Comparison of ENCODE assay signal across 15 cellular contexts in the genomic region with DNA sequence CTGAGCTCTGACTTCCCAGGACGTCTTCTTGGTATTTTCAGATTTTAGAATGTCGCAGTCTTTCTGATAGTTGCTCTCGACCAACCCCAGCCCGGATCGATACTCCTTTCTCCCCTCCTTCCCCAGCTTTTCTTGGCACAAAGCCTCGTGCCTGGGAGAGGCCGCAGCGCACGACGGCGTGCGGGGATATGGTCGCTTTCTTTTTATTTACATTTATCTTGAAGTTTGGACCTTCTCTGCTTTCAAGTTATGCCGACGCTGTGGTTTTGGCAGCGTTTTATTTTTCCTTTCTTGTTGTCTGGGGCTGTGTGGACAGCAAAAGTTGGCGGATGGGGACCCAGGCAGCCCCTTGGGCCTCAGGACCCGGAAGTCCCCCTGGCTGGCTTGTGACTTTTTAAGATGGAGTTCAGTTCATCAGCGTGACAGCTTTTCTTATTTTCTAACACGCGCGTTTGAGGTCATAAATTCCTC. TPM values are rescaled to one million over a fixed set of nuclear protein-coding genes. Genes with fewer than 3 reads are reported as not detected.
DNase-seq lines count a peak whose midpoint lies in the region; ATAC-seq, FAIRE-seq and TF ChIP-seq lines count a peak whose summit lies in the region.
"Had no signal": no experiment of that assay in that cellular context is flagged by ENCODE, and none has a peak within 500 bp of the region (broad histone marks: within the 10 kb centered on the region; RNA-seq: fewer than 3 reads in every experiment).

No MANE protein-coding gene starts in this region.

- H3K9me3 ChIP-seq in H1 (ENCODE audit: insufficient read depth in 2 of 2, low read depth in 1 of 2, low read length in 1 of 2), result no peaks in the 10 kb centered on the region
- no peaks in the 10 kb centered on the region for H3K9me3 ChIP-seq in muscle layer of duodenum (ENCODE audit: control insufficient read depth in 1 of 2, low read length in 2 of 2)
- no peaks in the 10 kb centered on the region for H3K9me3 ChIP-seq in tibial nerve
- H3K9me3 ChIP-seq in CD4-positive, alpha-beta T cell (ENCODE audit: control insufficient read depth, low read length), result no peaks in the 10 kb centered on the region
- H3K9me3 ChIP-seq: gastroesophageal sphincter had no signal

- H3K4me1 Mint-ChIP-seq in natural killer cell treated with Interleukin-12 subunit alpha and Interleukin-12 subunit beta and Interleukin-15 and Interleukin-18, amount 100 ng/mL, for 72 hours (ENCODE audit: low read depth in 2 of 2), result peaks cover 10 to 12% of the 10 kb centered on the region in 2 donors
- H3K4me1 Mint-ChIP-seq in CD4-positive, alpha-beta T cell (ENCODE audit: low read depth), result no peaks in the 10 kb centered on the region

- no peak overlapping the region for H2AK5ac ChIP-seq in H1 (ENCODE audit: low read depth, low read length)

- H3K4me3 ChIP-seq in H1 (ENCODE audit: extremely low read depth in 1 of 4, insufficient read depth in 2 of 4, low read depth in 3 of 4, low read length in 4 of 4) (no peak overlapping the region), muscle layer of duodenum (ENCODE audit: low read depth in 1 of 2, low read length in 2 of 2) (peak overlapping the region; percentile 16 to 59), tibial nerve (peak overlapping the region; percentile 18 to 45 (median 34))

- H2BK5ac ChIP-seq in H1 (ENCODE audit: low read depth, low read length), result no peak overlapping the region

- H3K27ac ChIP-seq in H1 (ENCODE audit: low read depth, low read length) (no peak overlapping the region), muscle layer of duodenum (ENCODE audit: low read length) (peak overlapping the region; percentile 58), tibial nerve (peak overlapping the region in 3 of 4 donors; percentile 64 to 80 (median 80))
- H3K27ac ChIP-seq in CD4-positive, alpha-beta T cell (ENCODE audit: low read depth, low read length), result no peak overlapping the region
- H3K27ac ChIP-seq: gastroesophageal sphincter had no signal

- no peak overlapping the region for H4K5ac ChIP-seq in H1 (ENCODE audit: insufficient read length, low read depth, low read length)

- H4K91ac ChIP-seq in H1 (replicated peaks; ENCODE audit: insufficient read length, low read length), result no peak overlapping the region

- intact Hi-C loops in CD4-positive, alpha-beta T cell (cut with DNase I, micrococcal nuclease), result no loop called here

- no peaks in the 10 kb centered on the region for H3K79me1 ChIP-seq in H1 (ENCODE audit: low read depth, low read length)

- H3K14ac ChIP-seq in H1 (ENCODE audit: insufficient read length), result no peak overlapping the region

- H3K27me3 ChIP-seq in H1 (replicated peaks in 1 of 4; ENCODE audit: control insufficient read depth in 3 of 4, extremely low read depth in 1 of 4, insufficient read depth in 3 of 4, low read length in 3 of 4), result no peaks in the 10 kb centered on the region
- no peaks in the 10 kb centered on the region for H3K27me3 ChIP-seq in muscle layer of duodenum (ENCODE audit: low read depth, low read length)
- H3K27me3 ChIP-seq in tibial nerve, result no peaks in the 10 kb centered on the region
- H3K27me3 ChIP-seq in CD4-positive, alpha-beta T cell (ENCODE audit: control insufficient read depth, insufficient read depth, low read length), result no peaks in the 10 kb centered on the region

- H3K36me3 Mint-ChIP-seq in natural killer cell treated with Interleukin-12 subunit alpha and Interleukin-12 subunit beta and Interleukin-15 and Interleukin-18, amount 100 ng/mL, for 72 hours, result no peaks in the 10 kb centered on the region
- H3K36me3 Mint-ChIP-seq in CD4-positive, alpha-beta T cell (ENCODE audit: low read depth), result no peaks in the 10 kb centered on the region

- WGBS in H1 (ENCODE audit: extremely low coverage in 1 of 2, insufficient coverage in 1 of 2, insufficient read length in 1 of 2, insufficient replicate concordance in 2 of 2, low coverage in 1 of 2, low lambda C conversion rate in 2 of 2, missing lambda C conversion rate in 1 of 2), 2 experiments, result 84% methylated on average over 22 of the region's 22 CpGs; no CpG with 5 or more reads in 1 of the 2 experiments
- 16 to 19% methylated on average over 22 of the region's 22 CpGs for WGBS in tibial nerve, 2 donors

- H3K4me1 ChIP-seq in H1 (replicated peaks in 1 of 4; ENCODE audit: control insufficient read depth in 3 of 4, insufficient read depth in 4 of 4, low read length in 3 of 4) (peaks cover 0 to 6% (median 1%) of the 10 kb centered on the region in 4 experiments; a peak in 2 of 7 replicates), muscle layer of duodenum (ENCODE audit: control insufficient read depth in 1 of 2, insufficient read depth in 2 of 2, low read length in 2 of 2) (no peaks in the 10 kb centered on the region), tibial nerve (peaks cover 0 to 12% (median 0%) of the 10 kb centered on the region in 4 donors)
- H3K4me1 ChIP-seq: gastroesophageal sphincter had no signal

- TF ChIP-seq POLR2A in H1 (IDR thresholded peaks at IDR 0.05; ENCODE audit: control extremely low read depth in 1 of 2, low read depth in 2 of 2, low read length in 2 of 2) (no peak), tibial nerve (IDR thresholded peaks at IDR 0.05) (no peak)

- H3K56ac ChIP-seq in H1 (replicated peaks; ENCODE audit: insufficient read length, low read depth, low read length), result no peak overlapping the region

- peak overlapping the region; percentile 60 for H3K18ac ChIP-seq in H1 (ENCODE audit: extremely low read depth, low read length)

- H2BK20ac ChIP-seq in H1 (ENCODE audit: low read length), result no peak overlapping the region

- no peak overlapping the region for H3K4ac ChIP-seq in H1 (replicated peaks; ENCODE audit: insufficient read length, low read depth, low read length)

- no peak overlapping the region for H2BK120ac ChIP-seq in H1 (replicated peaks; ENCODE audit: low read depth, low read length)

- no peak overlapping the region for H3K4me2 ChIP-seq in H1 (ENCODE audit: insufficient read depth in 1 of 2, low read depth in 2 of 2, low read length in 2 of 2)

- POLR2A ChIA-PET in H1 (lab: Charles Lee; ENCODE audit: partially characterized antibody), result interaction anchor here (0.5 to 2.6 kb wide), 6 partner anchors 14 to 96 kb away, joined by 3 to 7 read pairs (median 3); no protein-coding TSS in a partner anchor
- POLR2A ChIA-PET in CD4-positive, alpha-beta T cell (lab: Charles Lee), result no interaction called here

- H3K27me3 Mint-ChIP-seq in natural killer cell treated with Interleukin-12 subunit alpha and Interleukin-12 subunit beta and Interleukin-15 and Interleukin-18, amount 100 ng/mL, for 72 hours, result no peaks in the 10 kb centered on the region
- peaks cover 2% of the 10 kb centered on the region for H3K27me3 Mint-ChIP-seq in CD4-positive, alpha-beta T cell
- H3K27me3 Mint-ChIP-seq: activated CD8-positive, alpha-beta T cell treated with anti-CD3 and anti-CD28 coated beads for 36 hours; stimulated activated naive CD8-positive, alpha-beta T cell treated with anti-CD3 and anti-CD28 coated beads, Interleukin-15, Interleukin-2, amounts not matched to agents 100 ng/mL and 50 ng/mL, for 24 hours had no signal

- H4K8ac ChIP-seq in H1 (ENCODE audit: extremely low read depth, insufficient read depth, low read length), result no peak overlapping the region; the same call in 1 of the 2 replicates

- H3K9me3 Mint-ChIP-seq in natural killer cell treated with Interleukin-12 subunit alpha and Interleukin-12 subunit beta and Interleukin-15 and Interleukin-18, amount 100 ng/mL, for 72 hours, result no peaks in the 10 kb centered on the region
- H3K9me3 Mint-ChIP-seq in CD4-positive, alpha-beta T cell, result no peaks in the 10 kb centered on the region
- H3K9me3 Mint-ChIP-seq: activated CD8-positive, alpha-beta T cell treated with anti-CD3 and anti-CD28 coated beads for 36 hours; stimulated activated naive CD8-positive, alpha-beta T cell treated with anti-CD3 and anti-CD28 coated beads, Interleukin-15, Interleukin-2, amounts not matched to agents 100 ng/mL and 50 ng/mL, for 24 hours had no signal

- H4K20me1 ChIP-seq in H1 (replicated peaks in 1 of 2; ENCODE audit: control insufficient read depth in 1 of 2, insufficient read depth in 2 of 2, low read length in 2 of 2), result no peaks in the 10 kb centered on the region

- no peak overlapping the region for H3K4me3 Mint-ChIP-seq in natural killer cell treated with Interleukin-12 subunit alpha and Interleukin-12 subunit beta and Interleukin-15 and Interleukin-18, amount 100 ng/mL, for 72 hours
- no peak overlapping the region for H3K4me3 Mint-ChIP-seq in CD4-positive, alpha-beta T cell
- H3K4me3 Mint-ChIP-seq: activated CD8-positive, alpha-beta T cell treated with anti-CD3 and anti-CD28 coated beads for 36 hours; stimulated activated naive CD8-positive, alpha-beta T cell treated with anti-CD3 and anti-CD28 coated beads, Interleukin-15, Interleukin-2, amounts not matched to agents 100 ng/mL and 50 ng/mL, for 24 hours had no signal

- H3K9ac ChIP-seq in H1 (replicated peaks in 1 of 4; ENCODE audit: extremely low read depth in 1 of 4, low read depth in 3 of 4, low read length in 3 of 4), result no peak overlapping the region

- no peak overlapping the region for H3K27ac Mint-ChIP-seq in natural killer cell treated with Interleukin-12 subunit alpha and Interleukin-12 subunit beta and Interleukin-15 and Interleukin-18, amount 100 ng/mL, for 72 hours
- H3K27ac Mint-ChIP-seq in CD4-positive, alpha-beta T cell, result no peak overlapping the region
- H3K27ac Mint-ChIP-seq: activated CD8-positive, alpha-beta T cell treated with anti-CD3 and anti-CD28 coated beads for 36 hours; stimulated activated naive CD8-positive, alpha-beta T cell treated with anti-CD3 and anti-CD28 coated beads, Interleukin-15, Interleukin-2, amounts not matched to agents 100 ng/mL and 50 ng/mL, for 24 hours had no signal

- TF ChIP-seq CTCF in H1 (IDR thresholded peaks at IDR 0.05; ENCODE audit: control extremely low read depth in 1 of 3, insufficient read depth in 1 of 3, low read depth in 1 of 3, low read length in 3 of 3), result no peak
- TF ChIP-seq CTCF in tibial nerve (IDR thresholded peaks at IDR 0.05), result no peak
- TF ChIP-seq CTCF in CD4-positive, alpha-beta T cell (IDR thresholded peaks at IDR 0.05), result no peak

- no peaks in the 10 kb centered on the region for H3K79me2 ChIP-seq in H1 (ENCODE audit: control insufficient read depth in 1 of 2, insufficient read depth in 2 of 2, low read length in 2 of 2)

- ATAC-seq in natural killer cell treated with Interleukin-12 subunit alpha and Interleukin-12 subunit beta and Interleukin-15 and Interleukin-18, amount 100 ng/mL, for 72 hours, result no peak
- ATAC-seq in CD4-positive, alpha-beta T cell (ENCODE audit: poor library complexity), result no peak
- ATAC-seq: activated CD8-positive, alpha-beta T cell treated with anti-CD3 and anti-CD28 coated beads for 36 hours; gastroesophageal sphincter had no signal

- CTCF ChIA-PET in H1 (lab: Charles Lee; ENCODE audit: partially characterized antibody), result interaction anchor here (0.8 to 1.4 kb wide), 4 partner anchors 16 to 89 kb away, joined by 3 to 4 read pairs (median 4); a partner anchor contains a TSS
- CTCF ChIA-PET in CD4-positive, alpha-beta T cell (lab: Charles Lee), result no interaction called here

- H2AFZ ChIP-seq in H1 (ENCODE audit: low read length), result peak overlapping the region; percentile 91

- TF ChIP-seq EP300 in H1 (IDR thresholded peaks at IDR 0.05; ENCODE audit: borderline replicate concordance in 1 of 2, low read depth in 2 of 2, low read length in 2 of 2) (no peak), tibial nerve (IDR thresholded peaks at IDR 0.05) (no peak)

- peak; percentile 39 for DNase-seq in HuH-7 (ENCODE audit: low spot score)
- no peak for DNase-seq in H1 (ENCODE audit: low read depth in 1 of 2, low spot score in 2 of 2)
- DNase-seq in tibial nerve (ENCODE audit: low spot score in 2 of 2), result peak in 1 of 2 donors; percentile 14
- no peak for DNase-seq in natural killer cell treated with Interleukin-12 subunit alpha and Interleukin-12 subunit beta and Interleukin-15 and Interleukin-18, amount 100 ng/mL, for 72 hours (ENCODE audit: low spot score)
- no peak for DNase-seq in dermis blood vessel endothelial cell
- DNase-seq in CD4-positive, alpha-beta T cell, result no peak
- DNase-seq: activated CD8-positive, alpha-beta T cell treated with anti-CD3 and anti-CD28 coated beads for 36 hours; activated naive CD4-positive, alpha-beta T cell treated with anti-CD3 and anti-CD28 coated beads, Interleukin-2, amount 50 U/mL, for 16 hours; stimulated activated CD4-positive, alpha-beta T cell treated with anti-CD3 and anti-CD28 coated beads, Interleukin-4, amount 100 ng/mL, for 4 hours had no signal

- H3K23ac ChIP-seq in H1 (ENCODE audit: insufficient read length), result no peak overlapping the region

- no peak for TF ChIP-seq RAD21 in H1 (IDR thresholded peaks at IDR 0.05 in 1 of 2, conservative IDR thresholded peaks at IDR 0.05 in 1 of 2; ENCODE audit: low read depth in 2 of 2, low read length in 2 of 2)

- no peaks in the 10 kb centered on the region for H3K36me3 ChIP-seq in H1 (ENCODE audit: control insufficient read depth in 2 of 4, insufficient read depth in 4 of 4, low read length in 3 of 4)
- H3K36me3 ChIP-seq in muscle layer of duodenum (ENCODE audit: control insufficient read depth in 1 of 2, insufficient read depth in 2 of 2, low read length in 2 of 2), result no peaks in the 10 kb centered on the region
- H3K36me3 ChIP-seq in tibial nerve, result no peaks in the 10 kb centered on the region
- H3K36me3 ChIP-seq: gastroesophageal sphincter had no signal

- H3K23me2 ChIP-seq in H1 (ENCODE audit: low read depth, low read length), result no peaks in the 10 kb centered on the region; the same call in 1 of the 2 replicates

- no peak overlapping the region for H2BK15ac ChIP-seq in H1 (ENCODE audit: low read length)

- FAIRE-seq in H1 (lab: Jason Lieb, UNC), result no peak

- no peak overlapping the region for H2BK12ac ChIP-seq in H1 (ENCODE audit: low read depth, low read length)

RNA-seq across cellular contexts. Expression of a gene that starts 4.2 kb away (rescaled TPM):
- not detected in 2 replicates for total RNA-seq in H1 (2021; fragmentation: NEBNext Ultra II Directional; extraction: Animal tissue kit (Norgen Biotek cat#: 25700))
- polyA plus RNA-seq in H1 (2011; rRNA removed), result 0.15 and 0.31 TPM in 2 replicates
- polyA plus RNA-seq in H1 (2011; cell fraction: cytosol; rRNA removed), result 0.16 TPM
- polyA plus RNA-seq in H1 (2011; cell fraction: nucleus; rRNA removed), result 0.16 TPM
- 0.29 TPM in 1 of 4 replicates, not detected in the others for polyA plus RNA-seq in H1 (2012, experiment 1 of 2)
- polyA plus RNA-seq in H1 (2012, experiment 2 of 2), result not detected
- 0.10 TPM for polyA plus RNA-seq in H1 (2013, experiment 1 of 2)
- polyA plus RNA-seq in H1 (2013, experiment 2 of 2), result 0.17 TPM
- polyA minus RNA-seq in H1 (2011; rRNA and poly(A)+ RNA removed), result not detected in 2 replicates
- not detected for polyA minus RNA-seq in H1 (2011; cell fraction: cytosol; rRNA and poly(A)+ RNA removed)
- not detected for polyA minus RNA-seq in H1 (2011; cell fraction: nucleus; rRNA and poly(A)+ RNA removed)
- not detected for total RNA-seq in tibial nerve
- total RNA-seq in natural killer cell treated with Interleukin-12 subunit alpha and Interleukin-12 subunit beta and Interleukin-15 and Interleukin-18, amount 100 ng/mL, for 72 hours, result not detected
- not detected in 2 replicates for total RNA-seq in dermis blood vessel endothelial cell
- total RNA-seq in CD4-positive, alpha-beta T cell, result not detected
- total RNA-seq: activated CD8-positive, alpha-beta T cell treated with anti-CD3 and anti-CD28 coated beads for 36 hours; chondrocyte; gastroesophageal sphincter; OCI-LY7; T-helper 1 cell treated with Interleukin-12 subunit alpha and Interleukin-12 subunit beta and Interleukin-4 antibody, amounts not matched to agents 30 ng/mL and 1 ng/mL, for 36 hours had no signal

RNA-seq across cellular contexts. Expression of a gene that starts 15.8 kb away (rescaled TPM):
- 194 and 200 TPM in 2 replicates for total RNA-seq in H1 (2021; fragmentation: NEBNext Ultra II Directional; extraction: Animal tissue kit (Norgen Biotek cat#: 25700))
- polyA plus RNA-seq in H1 (2011; rRNA removed), result 233 and 337 TPM in 2 replicates
- 139 TPM for polyA plus RNA-seq in H1 (2011; cell fraction: cytosol; rRNA removed)
- polyA plus RNA-seq in H1 (2011; cell fraction: nucleus; rRNA removed), result 393 TPM
- polyA plus RNA-seq in H1 (2012, experiment 1 of 2), result 100.0 to 149 TPM (median 144 TPM) in 4 replicates
- 187 TPM for polyA plus RNA-seq in H1 (2012, experiment 2 of 2)
- polyA plus RNA-seq in H1 (2013, experiment 1 of 2), result 112 TPM
- polyA plus RNA-seq in H1 (2013, experiment 2 of 2), result 99.2 TPM
- polyA minus RNA-seq in H1 (2011; rRNA and poly(A)+ RNA removed), result 147 and 176 TPM in 2 replicates
- 96.6 TPM for polyA minus RNA-seq in H1 (2011; cell fraction: cytosol; rRNA and poly(A)+ RNA removed)
- 108 TPM for polyA minus RNA-seq in H1 (2011; cell fraction: nucleus; rRNA and poly(A)+ RNA removed)
- total RNA-seq in tibial nerve (100 to 1,000 TPM; 108 to 209 (median 150) TPM), dermis blood vessel endothelial cell (97.2 and 207 TPM in 2 replicates)
- total RNA-seq in natural killer cell treated with Interleukin-12 subunit alpha and Interleukin-12 subunit beta and Interleukin-15 and Interleukin-18, amount 100 ng/mL, for 72 hours, result 100 to 1,000 TPM; 141 to 146 TPM
- 10 to 100 TPM; 80.3 to 83.2 TPM for total RNA-seq in CD4-positive, alpha-beta T cell

RNA-seq across cellular contexts. Expression of a gene that starts 31.6 kb away (rescaled TPM):
- total RNA-seq in H1 (2021; fragmentation: NEBNext Ultra II Directional; extraction: Animal tissue kit (Norgen Biotek cat#: 25700)), result 29.4 and 34.0 TPM in 2 replicates
- 27.8 and 37.5 TPM in 2 replicates for polyA plus RNA-seq in H1 (2011; rRNA removed)
- polyA plus RNA-seq in H1 (2011; cell fraction: cytosol; rRNA removed), result 11.3 TPM
- polyA plus RNA-seq in H1 (2011; cell fraction: nucleus; rRNA removed), result 58.4 TPM
- 22.3 to 33.8 TPM (median 27.7 TPM) in 4 replicates for polyA plus RNA-seq in H1 (2012, experiment 1 of 2)
- polyA plus RNA-seq in H1 (2012, experiment 2 of 2), result 22.8 TPM
- polyA plus RNA-seq in H1 (2013, experiment 1 of 2), result 35.6 TPM
- polyA plus RNA-seq in H1 (2013, experiment 2 of 2), result 34.9 TPM
- 62.1 and 66.3 TPM in 2 replicates for polyA minus RNA-seq in H1 (2011; rRNA and poly(A)+ RNA removed)
- 13.3 TPM for polyA minus RNA-seq in H1 (2011; cell fraction: cytosol; rRNA and poly(A)+ RNA removed)
- polyA minus RNA-seq in H1 (2011; cell fraction: nucleus; rRNA and poly(A)+ RNA removed), result 22.0 TPM
- total RNA-seq in tibial nerve (10 to 100 TPM; 31.6 to 72.6 (median 58.3) TPM), dermis blood vessel endothelial cell (19.2 and 28.2 TPM in 2 replicates)
- total RNA-seq in natural killer cell treated with Interleukin-12 subunit alpha and Interleukin-12 subunit beta and Interleukin-15 and Interleukin-18, amount 100 ng/mL, for 72 hours, result 10 to 100 TPM; 78.8 to 80.1 TPM
- 10 to 100 TPM; 89.1 to 96.8 TPM for total RNA-seq in CD4-positive, alpha-beta T cell

RNA-seq across cellular contexts. Expression of a gene that starts 43.8 kb away (rescaled TPM):
- total RNA-seq in H1 (2021; fragmentation: NEBNext Ultra II Directional; extraction: Animal tissue kit (Norgen Biotek cat#: 25700)), result 54.0 and 55.3 TPM in 2 replicates
- 77.8 and 84.8 TPM in 2 replicates for polyA plus RNA-seq in H1 (2011; rRNA removed)
- polyA plus RNA-seq in H1 (2011; cell fraction: cytosol; rRNA removed), result 87.2 TPM
- 46.9 TPM for polyA plus RNA-seq in H1 (2011; cell fraction: nucleus; rRNA removed)
- polyA plus RNA-seq in H1 (2012, experiment 1 of 2), result 45.0 to 56.6 TPM (median 54.3 TPM) in 4 replicates
- 69.2 TPM for polyA plus RNA-seq in H1 (2012, experiment 2 of 2)
- polyA plus RNA-seq in H1 (2013, experiment 1 of 2), result 32.4 TPM
- polyA plus RNA-seq in H1 (2013, experiment 2 of 2), result 33.1 TPM
- polyA minus RNA-seq in H1 (2011; rRNA and poly(A)+ RNA removed), result 43.9 and 53.8 TPM in 2 replicates
- polyA minus RNA-seq in H1 (2011; cell fraction: cytosol; rRNA and poly(A)+ RNA removed), result 20.7 TPM
- polyA minus RNA-seq in H1 (2011; cell fraction: nucleus; rRNA and poly(A)+ RNA removed), result 27.8 TPM
- total RNA-seq in tibial nerve (10 to 100 TPM; 48.8 to 55.9 (median 54.2) TPM), dermis blood vessel endothelial cell (51.8 and 59.2 TPM in 2 replicates)
- total RNA-seq in natural killer cell treated with Interleukin-12 subunit alpha and Interleukin-12 subunit beta and Interleukin-15 and Interleukin-18, amount 100 ng/mL, for 72 hours, result 10 to 100 TPM; 77.8 to 80.4 TPM
- total RNA-seq in CD4-positive, alpha-beta T cell, result 10 to 100 TPM; 53.0 to 53.3 TPM

RNA-seq across cellular contexts. Expression of a gene that starts 43.9 kb away (rescaled TPM):
- 860 and 896 TPM in 2 replicates for total RNA-seq in H1 (2021; fragmentation: NEBNext Ultra II Directional; extraction: Animal tissue kit (Norgen Biotek cat#: 25700))
- polyA plus RNA-seq in H1 (2011; rRNA removed), result 826 and 846 TPM in 2 replicates
- 897 TPM for polyA plus RNA-seq in H1 (2011; cell fraction: cytosol; rRNA removed)
- 555 TPM for polyA plus RNA-seq in H1 (2011; cell fraction: nucleus; rRNA removed)
- 843 to 1,282 TPM (median 1,178 TPM) in 4 replicates for polyA plus RNA-seq in H1 (2012, experiment 1 of 2)
- 2,110 TPM for polyA plus RNA-seq in H1 (2012, experiment 2 of 2)
- polyA plus RNA-seq in H1 (2013, experiment 1 of 2), result 1,557 TPM
- polyA plus RNA-seq in H1 (2013, experiment 2 of 2), result 1,524 TPM
- polyA minus RNA-seq in H1 (2011; rRNA and poly(A)+ RNA removed), result 121 and 136 TPM in 2 replicates
- polyA minus RNA-seq in H1 (2011; cell fraction: cytosol; rRNA and poly(A)+ RNA removed), result 312 TPM
- 266 TPM for polyA minus RNA-seq in H1 (2011; cell fraction: nucleus; rRNA and poly(A)+ RNA removed)
- total RNA-seq in tibial nerve (1,000 to 10,000 TPM; 1,078 to 1,548 (median 1,229) TPM), dermis blood vessel endothelial cell (180 and 316 TPM in 2 replicates)
- 100 to 1,000 TPM; 681 to 986 TPM for total RNA-seq in natural killer cell treated with Interleukin-12 subunit alpha and Interleukin-12 subunit beta and Interleukin-15 and Interleukin-18, amount 100 ng/mL, for 72 hours
- total RNA-seq in CD4-positive, alpha-beta T cell, result 1,000 to 10,000 TPM; 1,937 to 1,976 TPM

Comparison
In these comparisons a context has a peak if more than half of its experiments do, and no peak if none do; other contexts are left out.
1. H3K27ac ChIP-seq: peak in muscle layer of duodenum (single experiment) and tibial nerve (3 of 4); none in H1 (single experiment) and CD4-positive, alpha-beta T cell (single experiment).
2. H3K4me3 ChIP-seq: peak in muscle layer of duodenum (2 of 2) and tibial nerve (4 of 4); none in H1 (0 of 4).